In genomic region chr17:15516150-15516549, GRCh38 we compare ENCODE assay signal across 21 cellular contexts. TPM values are rescaled to one million over a fixed set of nuclear protein-coding genes. Genes with fewer than 3 reads are reported as not detected.
DNase-seq lines count a peak whose midpoint lies in the region; ATAC-seq and TF ChIP-seq lines count a peak whose summit lies in the region.
"Had no signal": no experiment of that assay in that cellular context is flagged by ENCODE, and none has a peak within 500 bp of the region (broad histone marks: within the 10 kb centered on the region; RNA-seq: fewer than 3 reads in every experiment).

No MANE protein-coding gene starts in this region.

- CTCF ChIA-PET in PC-3 (lab: Charles Lee) = no interaction called here
- CTCF ChIA-PET in naive thymus-derived CD4-positive, alpha-beta T cell (lab: Charles Lee) = no interaction called here

- H3K9ac ChIP-seq in PC-3 (ENCODE audit: low read length) = no peak overlapping the region
- H3K9ac ChIP-seq: BLaER1 treated with 17β-estradiol and CSF1 and Interleukin-3, amounts not matched to agents 10 nM and 100 nM had no signal

- no peak for ATAC-seq in PC-3
- no peak for ATAC-seq in naive thymus-derived CD4-positive, alpha-beta T cell
- ATAC-seq: A549, lower lobe of right lung, T-cell had no signal

- no peak overlapping the region for H3K4me2 ChIP-seq in PC-3 (ENCODE audit: low read length)
- H3K4me2 ChIP-seq: A549; BLaER1 treated with 17β-estradiol and CSF1 and Interleukin-3, amounts not matched to agents 10 nM and 100 nM had no signal

- WGBS in thyroid gland, 2 donors = 97% methylated on average over 8 of the region's 8 CpGs

- BruUV-seq in PC-3 (replicated peaks; lab: Mats Ljungman, UMichigan) = no TSS peak

- H3K36me3 Mint-ChIP-seq in naive thymus-derived CD4-positive, alpha-beta T cell = peaks cover 15 to 58% (median 30%) of the 10 kb centered on the region in 5 donors

- no peak overlapping the region for H3K4me3 ChIP-seq in PC-3 (ENCODE audit: low read length)
- H3K4me3 ChIP-seq in naive thymus-derived CD4-positive, alpha-beta T cell (ENCODE audit: low read length) = no peak overlapping the region
- H3K4me3 ChIP-seq in thyroid gland (replicated peaks in 1 of 3) = no peak overlapping the region
- H3K4me3 ChIP-seq: A549; BLaER1 treated with 17β-estradiol and CSF1 and Interleukin-3, amounts not matched to agents 10 nM and 100 nM; esophagus squamous epithelium; lower lobe of right lung; MG63; right atrium auricular region had no signal

- peaks cover 32% of the 10 kb centered on the region for H3K36me3 ChIP-seq in PC-3 (ENCODE audit: low read depth, low read length)
- H3K36me3 ChIP-seq in naive thymus-derived CD4-positive, alpha-beta T cell (ENCODE audit: control insufficient read depth in 2 of 3, insufficient read depth in 3 of 3, low read length in 3 of 3) = peaks cover 0 to 8% (median 0%) of the 10 kb centered on the region in 3 experiments
- no peaks in the 10 kb centered on the region for H3K36me3 ChIP-seq in thyroid gland
- H3K36me3 ChIP-seq: BLaER1 treated with 17β-estradiol and CSF1 and Interleukin-3, amounts not matched to agents 10 nM and 100 nM; lower lobe of right lung; MG63 had no signal

- H3K4me1 ChIP-seq in PC-3 (ENCODE audit: insufficient read depth, low read length) (no peaks in the 10 kb centered on the region), thyroid gland (peaks cover 38 to 49% of the 10 kb centered on the region in 2 donors)
- H3K4me1 ChIP-seq in naive thymus-derived CD4-positive, alpha-beta T cell (ENCODE audit: control insufficient read depth in 2 of 2, insufficient read depth in 2 of 2, low read length in 2 of 2) = no peaks in the 10 kb centered on the region
- H3K4me1 ChIP-seq: A549, lower lobe of right lung had no signal

- no peaks in the 10 kb centered on the region for H3F3A ChIP-seq in PC-3 (ENCODE audit: low read length, unreplicated experiment)

- no peak overlapping the region for H3K27ac Mint-ChIP-seq in naive thymus-derived CD4-positive, alpha-beta T cell
- H3K27ac Mint-ChIP-seq: activated T-helper 2 cell treated with anti-CD3 and anti-CD28 coated beads, Interferon-gamma antibody, Interleukin-2, Interleukin-4, amounts not matched to agents 10 μg/mL and 5 μg/mL and 100 μg/mL, durations not matched to agents 14 hours and 24 hours and 36 hours; T-cell had no signal

- H3K9me3 ChIP-seq in PC-3 (ENCODE audit: low read length) = no peaks in the 10 kb centered on the region
- H3K9me3 ChIP-seq in naive thymus-derived CD4-positive, alpha-beta T cell (ENCODE audit: control insufficient read depth in 2 of 3, low read length in 3 of 3) = no peaks in the 10 kb centered on the region
- no peaks in the 10 kb centered on the region for H3K9me3 ChIP-seq in thyroid gland
- H3K9me3 ChIP-seq: esophagus squamous epithelium, lower lobe of right lung, MG63, right atrium auricular region had no signal

- H3K9me2 ChIP-seq in PC-3 (replicated peaks; ENCODE audit: low read length) = no peaks in the 10 kb centered on the region

- no peaks in the 10 kb centered on the region for H4K20me1 ChIP-seq in PC-3 (ENCODE audit: low read length)
- H4K20me1 ChIP-seq: BLaER1 treated with 17β-estradiol and CSF1 and Interleukin-3, amounts not matched to agents 10 nM and 100 nM had no signal

- no peak for TF ChIP-seq CTCF in PC-3 (conservative IDR thresholded peaks at IDR 0.05; ENCODE audit: low read depth, low read length)
- TF ChIP-seq CTCF in thyroid gland (IDR thresholded peaks at IDR 0.05) = no peak

- intact Hi-C loops in PC-3 (cut with micrococcal nuclease) (no loop called here), thyroid gland (cut with DNase I) (no loop called here)
- intact Hi-C loops in naive thymus-derived CD4-positive, alpha-beta T cell (cut with micrococcal nuclease) = no loop called here

- H3K4me3 Mint-ChIP-seq in naive thymus-derived CD4-positive, alpha-beta T cell = no peak overlapping the region
- H3K4me3 Mint-ChIP-seq: T-cell had no signal

- H3K27me3 Mint-ChIP-seq in naive thymus-derived CD4-positive, alpha-beta T cell = no peaks in the 10 kb centered on the region
- H3K27me3 Mint-ChIP-seq: T-cell had no signal

- no peaks in the 10 kb centered on the region for H3K79me2 ChIP-seq in PC-3 (ENCODE audit: low read length)

- TF ChIP-seq POLR2A in thyroid gland (IDR thresholded peaks at IDR 0.05) = no peak

- no peaks in the 10 kb centered on the region for H3K9me3 Mint-ChIP-seq in naive thymus-derived CD4-positive, alpha-beta T cell
- H3K9me3 Mint-ChIP-seq: activated T-helper 2 cell treated with anti-CD3 and anti-CD28 coated beads, Interferon-gamma antibody, Interleukin-2, Interleukin-4, amounts not matched to agents 10 μg/mL and 5 μg/mL and 100 μg/mL, durations not matched to agents 14 hours and 24 hours and 36 hours; T-cell had no signal

- POLR2A ChIA-PET in PC-3 (lab: Charles Lee; ENCODE audit: unreplicated experiment) = no interaction called here
- POLR2A ChIA-PET in naive thymus-derived CD4-positive, alpha-beta T cell (lab: Charles Lee) = no interaction called here

- H3K4me1 Mint-ChIP-seq in naive thymus-derived CD4-positive, alpha-beta T cell = no peaks in the 10 kb centered on the region
- H3K4me1 Mint-ChIP-seq: T-cell had no signal

- peak; percentile 39 for DNase-seq in Daoy (ENCODE audit: low read depth)
- DNase-seq in PC-3 = peak; percentile 46
- peak; percentile 79 for DNase-seq in dermis blood vessel endothelial cell
- peak; percentile 42 for DNase-seq in hepatic stellate cell (ENCODE audit: low spot score)
- DNase-seq in naive thymus-derived CD4-positive, alpha-beta T cell = no peak
- DNase-seq in thyroid gland = no peak
- DNase-seq in NCI-H2029 treated with DMSO at 0.1 percent for 48 hours (lab: John Stamatoyannopoulos, UW) = no peak
- no peak for DNase-seq in superior temporal gyrus (ENCODE audit: extremely low spot score)
- DNase-seq: activated CD4-positive, alpha-beta T cell treated with anti-CD3 and anti-CD28 coated beads for 48 hours; Calu3; esophagus squamous epithelium; lower lobe of right lung; MG63; NCI-H1436; nucleus accumbens; SHP77; T-cell had no signal

- no peaks in the 10 kb centered on the region for H3K27me3 ChIP-seq in PC-3 (ENCODE audit: low read length)
- H3K27me3 ChIP-seq in naive thymus-derived CD4-positive, alpha-beta T cell (ENCODE audit: control insufficient read depth in 2 of 2, insufficient read depth in 2 of 2, low read length in 2 of 2) = no peaks in the 10 kb centered on the region
- no peaks in the 10 kb centered on the region for H3K27me3 ChIP-seq in thyroid gland
- H3K27me3 ChIP-seq: BLaER1 treated with 17β-estradiol and CSF1 and Interleukin-3, amounts not matched to agents 10 nM and 100 nM; esophagus squamous epithelium; MG63; right atrium auricular region had no signal

- no peak overlapping the region for H2AFZ ChIP-seq in PC-3 (ENCODE audit: low read length)

- H3K27ac ChIP-seq in PC-3 (ENCODE audit: low read length) (no peak overlapping the region), thyroid gland (no peak overlapping the region)
- H3K27ac ChIP-seq in naive thymus-derived CD4-positive, alpha-beta T cell (ENCODE audit: low read depth, low read length) = no peak overlapping the region
- H3K27ac ChIP-seq: A549; BLaER1 treated with 17β-estradiol and CSF1 and Interleukin-3, amounts not matched to agents 10 nM and 100 nM; esophagus squamous epithelium; lower lobe of right lung; right atrium auricular region had no signal

RNA-seq across cellular contexts. Expression of gene TVP23C, which starts 47.1 kb away (rescaled TPM):
- total RNA-seq in Daoy (2014; rRNA removed; shearing (Covaris generic)) = 23.4 and 33.8 TPM in 2 replicates
- 23.7 and 24.0 TPM in 2 replicates for total RNA-seq in PC-3 (2014; rRNA removed)
- total RNA-seq in dermis blood vessel endothelial cell = 21.6 and 48.0 TPM in 2 replicates
- total RNA-seq in naive thymus-derived CD4-positive, alpha-beta T cell = 10 to 100 TPM; 12.8 to 25.6 (median 22.8) TPM
- 1 to 10 TPM; 4.6 to 5.2 TPM for polyA plus RNA-seq in naive thymus-derived CD4-positive, alpha-beta T cell
- 10 to 100 TPM; 37.9 to 99.0 (median 67.4) TPM for total RNA-seq in thyroid gland

RNA-seq across cellular contexts. Expression of gene CDRT4, which starts 48.7 kb away (rescaled TPM):
- 0.80 and 1.9 TPM in 2 replicates for total RNA-seq in Daoy (2014; rRNA removed; shearing (Covaris generic))
- 5.0 and 8.9 TPM in 2 replicates for total RNA-seq in PC-3 (2014; rRNA removed)
- total RNA-seq in dermis blood vessel endothelial cell = 0.93 and 1.9 TPM in 2 replicates
- 10 to 100 TPM in 2 of 5 experiments, 1 to 10 TPM in 3; 1.7 to 11.6 (median 9.7) TPM for total RNA-seq in naive thymus-derived CD4-positive, alpha-beta T cell
- polyA plus RNA-seq in naive thymus-derived CD4-positive, alpha-beta T cell = under 1 TPM; 0.45 to 0.91 TPM
- 10 to 100 TPM in 2 of 4 donors, 1 to 10 TPM in 2; 4.0 to 13.4 (median 11.1) TPM for total RNA-seq in thyroid gland

Comparison
In these comparisons a context has a peak if more than half of its experiments do, and no peak if none do; other contexts are left out.
1. DNase-seq: peak in Daoy (single experiment), PC-3 (single experiment), dermis blood vessel endothelial cell (single experiment) and hepatic stellate cell (single experiment); none in naive thymus-derived CD4-positive, alpha-beta T cell (0 of 9), thyroid gland (0 of 2), NCI-H2029 treated with DMSO at 0.1 percent for 48 hours (single experiment) and superior temporal gyrus (single experiment).